ENCODE assay signal across 10 cellular contexts in the genomic region with DNA sequence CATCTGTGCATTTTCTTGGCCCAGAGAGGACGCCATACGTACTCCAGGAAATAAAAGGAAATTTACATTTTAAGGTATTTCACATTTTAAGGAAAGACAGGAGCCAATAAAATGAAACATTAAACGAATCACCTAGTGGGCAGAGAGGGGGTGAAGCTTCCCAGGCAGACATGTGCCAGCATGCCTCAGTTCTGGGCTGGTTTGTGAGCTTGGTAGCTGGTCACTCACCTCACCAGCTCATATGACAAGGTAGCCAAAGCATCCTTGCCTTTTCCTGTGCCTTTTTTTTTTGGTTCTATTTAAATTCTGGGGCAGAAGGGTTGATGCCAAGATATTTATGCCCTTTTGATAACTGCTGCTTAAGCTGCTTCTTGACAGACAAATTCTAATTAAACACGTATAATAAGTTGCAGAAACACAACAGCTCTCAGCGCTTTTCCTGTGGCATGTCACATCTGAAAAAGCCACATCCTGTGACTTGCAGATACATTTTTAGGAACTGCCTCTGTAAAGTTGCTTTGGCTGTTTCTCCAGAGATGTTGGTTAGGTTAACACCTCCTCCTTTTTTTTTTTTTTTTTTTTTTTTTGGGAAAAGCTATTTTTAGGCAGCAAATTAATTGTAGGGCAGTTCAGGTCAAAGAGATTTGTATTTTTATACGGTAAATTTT.
DNase-seq lines count a peak whose midpoint lies in the region; ATAC-seq lines count a peak whose summit lies in the region.
"Had no signal": no experiment of that assay in that cellular context is flagged by ENCODE, and none has a peak within 500 bp of the region (broad histone marks: within the 10 kb centered on the region; RNA-seq: fewer than 3 reads in every experiment).

No MANE protein-coding gene starts in this region.

- H3K9me3 ChIP-seq in naive thymus-derived CD4-positive, alpha-beta T cell (ENCODE audit: control insufficient read depth in 2 of 3, low read length in 3 of 3) = no peaks in the 10 kb centered on the region

- H3K36me3 Mint-ChIP-seq in activated CD4-positive, alpha-beta memory T cell treated with anti-CD3 and anti-CD28 coated beads, Interleukin-2, amount 10 ng/mL, durations not matched to agents 7 days and 5 days (ENCODE audit: low read depth) = no peaks in the 10 kb centered on the region
- no peaks in the 10 kb centered on the region for H3K36me3 Mint-ChIP-seq in activated CD4-positive, alpha-beta memory T cell treated with anti-CD3 and anti-CD28 coated beads for 36 hours
- H3K36me3 Mint-ChIP-seq in naive thymus-derived CD4-positive, alpha-beta T cell = peaks cover 0 to 4% (median 0%) of the 10 kb centered on the region in 5 donors

- CTCF ChIA-PET in activated CD4-positive, alpha-beta memory T cell treated with anti-CD3 and anti-CD28 coated beads, Interleukin-2, amount 10 ng/mL, durations not matched to agents 7 days and 5 days (lab: Charles Lee) = interaction anchor here (0.5 to 2.6 kb wide), 2 partner anchors 101 to 301 kb away, joined by 3 to 8 read pairs; no protein-coding TSS in a partner anchor
- CTCF ChIA-PET in activated CD4-positive, alpha-beta memory T cell treated with anti-CD3 and anti-CD28 coated beads for 36 hours (lab: Charles Lee) = interaction anchor here (2.5 kb wide), 1 partner anchor 133 kb away, joined by 18 read pairs; no protein-coding TSS in a partner anchor
- CTCF ChIA-PET in naive thymus-derived CD4-positive, alpha-beta T cell (lab: Charles Lee) = interaction anchor here (0.6 kb wide), 2 partner anchors 55 to 132 kb away, joined by 3 read pairs; no protein-coding TSS in a partner anchor

- H3K27ac ChIP-seq in naive thymus-derived CD4-positive, alpha-beta T cell (ENCODE audit: low read depth, low read length) = peak overlapping the region; percentile 29

- intact Hi-C loops in activated CD4-positive, alpha-beta memory T cell treated with anti-CD3 and anti-CD28 coated beads for 36 hours (cut with micrococcal nuclease) = loop anchor here (10.0 kb wide), 1 partner anchor 132 kb away; no protein-coding TSS in a partner anchor
- intact Hi-C loops in naive thymus-derived CD4-positive, alpha-beta T cell (cut with micrococcal nuclease) = no loop called here

- DNase-seq in activated CD4-positive, alpha-beta memory T cell treated with anti-CD3 and anti-CD28 coated beads, Interleukin-2, amount 10 ng/mL, durations not matched to agents 7 days and 5 days = peak; percentile 43
- DNase-seq in activated CD4-positive, alpha-beta memory T cell treated with anti-CD3 and anti-CD28 coated beads for 36 hours = no peak
- peak; percentile 4 for DNase-seq in H4 (ENCODE audit: low spot score)
- peak; percentile 47 for DNase-seq in OCI-M1 (lab: John Stamatoyannopoulos, UW)
- DNase-seq in naive thymus-derived CD4-positive, alpha-beta T cell = peak in 6 of 9 donors; percentile 14 to 66 (median 53)
- no peak for DNase-seq in NCI-H128 (lab: John Stamatoyannopoulos, UW; ENCODE audit: unreplicated experiment)
- no peak for DNase-seq in NCI-H2227 treated with DMSO at 0.1 percent for 48 hours (lab: John Stamatoyannopoulos, UW)
- DNase-seq in hippocampal formation (lab: John Stamatoyannopoulos, UW) = no peak
- DNase-seq: NCI-H510A treated with DMSO at 0.1 percent for 48 hours, nucleus accumbens had no signal

- peaks cover 17% of the 10 kb centered on the region for H3K27me3 Mint-ChIP-seq in activated CD4-positive, alpha-beta memory T cell treated with anti-CD3 and anti-CD28 coated beads, Interleukin-2, amount 10 ng/mL, durations not matched to agents 7 days and 5 days
- H3K27me3 Mint-ChIP-seq in activated CD4-positive, alpha-beta memory T cell treated with anti-CD3 and anti-CD28 coated beads for 36 hours = no peaks in the 10 kb centered on the region
- H3K27me3 Mint-ChIP-seq in naive thymus-derived CD4-positive, alpha-beta T cell = peaks cover 0 to 5% (median 0%) of the 10 kb centered on the region in 5 donors

- H3K4me1 ChIP-seq in naive thymus-derived CD4-positive, alpha-beta T cell (ENCODE audit: control insufficient read depth in 2 of 2, insufficient read depth in 2 of 2, low read length in 2 of 2) = peaks cover 18 to 22% of the 10 kb centered on the region in 2 donors

- POLR2A ChIA-PET in activated CD4-positive, alpha-beta memory T cell treated with anti-CD3 and anti-CD28 coated beads, Interleukin-2, amount 10 ng/mL, durations not matched to agents 7 days and 5 days (lab: Charles Lee) = no interaction called here
- POLR2A ChIA-PET in activated CD4-positive, alpha-beta memory T cell treated with anti-CD3 and anti-CD28 coated beads for 36 hours (lab: Charles Lee) = no interaction called here
- POLR2A ChIA-PET in naive thymus-derived CD4-positive, alpha-beta T cell (lab: Charles Lee) = no interaction called here

- no peak overlapping the region for H3K4me3 Mint-ChIP-seq in activated CD4-positive, alpha-beta memory T cell treated with anti-CD3 and anti-CD28 coated beads, Interleukin-2, amount 10 ng/mL, durations not matched to agents 7 days and 5 days
- no peak overlapping the region for H3K4me3 Mint-ChIP-seq in activated CD4-positive, alpha-beta memory T cell treated with anti-CD3 and anti-CD28 coated beads for 36 hours
- H3K4me3 Mint-ChIP-seq in naive thymus-derived CD4-positive, alpha-beta T cell = peak overlapping the region; percentile 51 to 84 (median 74)

- peaks cover 21% of the 10 kb centered on the region for H3K4me1 Mint-ChIP-seq in activated CD4-positive, alpha-beta memory T cell treated with anti-CD3 and anti-CD28 coated beads, Interleukin-2, amount 10 ng/mL, durations not matched to agents 7 days and 5 days
- H3K4me1 Mint-ChIP-seq in activated CD4-positive, alpha-beta memory T cell treated with anti-CD3 and anti-CD28 coated beads for 36 hours (ENCODE audit: low read depth) = peaks cover 18% of the 10 kb centered on the region
- peaks cover 23 to 74% (median 66%) of the 10 kb centered on the region in 7 donors for H3K4me1 Mint-ChIP-seq in naive thymus-derived CD4-positive, alpha-beta T cell

- H3K27ac Mint-ChIP-seq in activated CD4-positive, alpha-beta memory T cell treated with anti-CD3 and anti-CD28 coated beads, Interleukin-2, amount 10 ng/mL, durations not matched to agents 7 days and 5 days = peak overlapping the region; percentile 72
- H3K27ac Mint-ChIP-seq in activated CD4-positive, alpha-beta memory T cell treated with anti-CD3 and anti-CD28 coated beads for 36 hours = no peak overlapping the region
- H3K27ac Mint-ChIP-seq in naive thymus-derived CD4-positive, alpha-beta T cell = peak overlapping the region; percentile 65 to 91 (median 79)

- ATAC-seq in naive thymus-derived CD4-positive, alpha-beta T cell = peak; percentile 60

- H3K9me3 Mint-ChIP-seq in activated CD4-positive, alpha-beta memory T cell treated with anti-CD3 and anti-CD28 coated beads, Interleukin-2, amount 10 ng/mL, durations not matched to agents 7 days and 5 days = no peaks in the 10 kb centered on the region
- no peaks in the 10 kb centered on the region for H3K9me3 Mint-ChIP-seq in activated CD4-positive, alpha-beta memory T cell treated with anti-CD3 and anti-CD28 coated beads for 36 hours
- H3K9me3 Mint-ChIP-seq in naive thymus-derived CD4-positive, alpha-beta T cell = peaks cover 0 to 3% (median 0%) of the 10 kb centered on the region in 11 donors

- H3K4me3 ChIP-seq in naive thymus-derived CD4-positive, alpha-beta T cell (ENCODE audit: low read length) = peak overlapping the region; percentile 24

- no peaks in the 10 kb centered on the region for H3K36me3 ChIP-seq in naive thymus-derived CD4-positive, alpha-beta T cell (ENCODE audit: control insufficient read depth in 2 of 3, insufficient read depth in 3 of 3, low read length in 3 of 3)

- no peaks in the 10 kb centered on the region for H3K27me3 ChIP-seq in naive thymus-derived CD4-positive, alpha-beta T cell (ENCODE audit: control insufficient read depth in 2 of 2, insufficient read depth in 2 of 2, low read length in 2 of 2)

Comparison
In these comparisons a context has a peak if more than half of its experiments do, and no peak if none do; other contexts are left out.
1. DNase-seq: peak in activated CD4-positive, alpha-beta memory T cell treated with anti-CD3 and anti-CD28 coated beads, Interleukin-2, amount 10 ng/mL, durations not matched to agents 7 days and 5 days (single experiment), H4 (single experiment), OCI-M1 (single experiment) and naive thymus-derived CD4-positive, alpha-beta T cell (6 of 9); none in activated CD4-positive, alpha-beta memory T cell treated with anti-CD3 and anti-CD28 coated beads for 36 hours (single experiment), NCI-H128 (single experiment), NCI-H2227 treated with DMSO at 0.1 percent for 48 hours (single experiment) and hippocampal formation (0 of 2).
2. H3K4me3 Mint-ChIP-seq: peak in naive thymus-derived CD4-positive, alpha-beta T cell (10 of 10); none in activated CD4-positive, alpha-beta memory T cell treated with anti-CD3 and anti-CD28 coated beads, Interleukin-2, amount 10 ng/mL, durations not matched to agents 7 days and 5 days (single experiment) and activated CD4-positive, alpha-beta memory T cell treated with anti-CD3 and anti-CD28 coated beads for 36 hours (single experiment).